In the genomic region with DNA sequence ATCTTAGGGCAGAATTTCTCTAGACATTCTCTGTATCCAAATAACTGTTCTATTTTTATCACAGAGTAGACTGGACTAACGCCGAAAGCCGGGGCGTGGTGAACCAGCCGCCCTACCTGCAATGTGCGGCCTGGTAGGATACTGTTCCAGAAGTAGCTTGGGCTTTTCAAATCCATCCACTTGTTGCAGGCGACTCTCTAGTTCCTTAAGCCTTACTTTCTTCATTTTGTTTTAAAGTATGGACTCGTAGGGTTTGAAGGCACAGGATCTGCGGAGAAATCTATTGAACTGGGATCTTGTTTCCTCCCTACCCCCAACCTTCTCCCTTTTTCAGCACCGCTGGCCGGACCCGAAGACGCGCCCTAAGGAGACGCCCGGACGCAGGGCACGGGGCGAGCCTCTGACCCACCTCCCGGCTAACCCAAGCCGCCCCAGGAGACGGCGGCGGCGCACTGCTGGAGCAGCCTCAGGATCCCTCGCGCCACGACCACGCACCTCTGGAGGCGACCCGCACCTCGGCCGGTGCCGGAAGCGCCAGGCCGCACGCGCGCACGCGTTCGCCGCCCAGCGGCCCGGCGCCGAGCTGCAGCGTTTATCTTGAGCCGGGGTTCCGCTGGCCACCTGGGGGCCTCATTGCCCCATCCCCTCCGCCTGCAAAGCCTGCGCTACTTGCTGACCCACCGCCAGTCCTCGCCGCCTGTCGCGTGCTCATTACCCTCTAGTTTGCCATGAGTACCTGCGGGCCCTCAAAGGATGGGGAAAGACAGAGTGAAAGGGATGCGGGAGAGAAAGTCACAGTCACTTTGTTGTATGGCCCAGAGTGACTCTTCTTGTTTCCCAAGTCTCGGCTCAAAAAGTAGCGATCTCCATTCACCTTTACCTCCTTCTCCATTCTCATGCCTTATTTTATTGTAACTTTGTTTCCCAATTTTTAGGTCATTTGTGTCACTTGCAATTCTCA, we compare ENCODE assay signal across 8 cellular contexts. TPM values are rescaled to one million over a fixed set of nuclear protein-coding genes. Genes with fewer than 3 reads are reported as not detected.
DNase-seq lines count a peak whose midpoint lies in the region; ATAC-seq and TF ChIP-seq lines count a peak whose summit lies in the region.

A gene (minus strand): TSS at position 533 of the 961 bp plus-strand sequence. CDS start 308 bp downstream, at position 225.

- no peaks in the 10 kb centered on the region for H3K36me3 ChIP-seq in fibroblast of lung (ENCODE audit: control insufficient read depth, insufficient read depth, low read length)

- H3K36me3 Mint-ChIP-seq in naive B cell = no peaks in the 10 kb centered on the region
- H3K36me3 Mint-ChIP-seq in stimulated activated naive B cell treated with anti-CD40 and anti-IgM and Interleukin-4, amounts not matched to agents 10 μg/mL and 1 μg/mL and 100 μg/mL, for 72 hours = peaks cover 11 to 24% of the 10 kb centered on the region in 2 donors

- peak within 1 kb of the TSS; percentile 78 for H3K4me2 ChIP-seq in fibroblast of lung (ENCODE audit: extremely low read depth, insufficient read depth, low read length)

- no peaks in the 10 kb centered on the region for H3K27me3 ChIP-seq in fibroblast of lung (ENCODE audit: control insufficient read depth, insufficient read depth, low read length)

- peak; percentile 82 for DNase-seq in DMS79 treated with DMSO at 0.1 percent for 48 hours (lab: John Stamatoyannopoulos, UW)
- peak; percentile 89 for DNase-seq in KG1 (lab: John Stamatoyannopoulos, UW)
- peak; percentile 88 for DNase-seq in RKO (ENCODE audit: low spot score)
- DNase-seq in activated T-helper 1 cell treated with anti-CD3 and anti-CD28 coated beads, Interleukin-2, amount 50 U/mL, for 16 hours (ENCODE audit: low read depth in 1 of 2, low spot score in 1 of 2) = peak; percentile 48 to 66
- DNase-seq in fibroblast of lung (ENCODE audit: low read depth in 2 of 2) = peak; percentile 70 to 78
- DNase-seq in naive B cell = peak; percentile 78
- peak; percentile 79 for DNase-seq in stimulated activated naive B cell treated with anti-CD40 and anti-IgM and Interleukin-4, amounts not matched to agents 10 μg/mL and 1 μg/mL and 100 μg/mL, for 72 hours

- H3K27ac Mint-ChIP-seq in naive B cell = peak within 1 kb of the TSS; percentile 76 to 97 (median 88)
- peak within 1 kb of the TSS; percentile 96 for H3K27ac Mint-ChIP-seq in stimulated activated naive B cell treated with anti-CD40 and anti-IgM and Interleukin-4, amounts not matched to agents 10 μg/mL and 1 μg/mL and 100 μg/mL, for 72 hours

- H3K27ac ChIP-seq in fibroblast of lung (ENCODE audit: insufficient read depth, low read length) = peak within 1 kb of the TSS; percentile 76

- H3K9me3 Mint-ChIP-seq in naive B cell = no peaks in the 10 kb centered on the region
- H3K9me3 Mint-ChIP-seq in stimulated activated naive B cell treated with anti-CD40 and anti-IgM and Interleukin-4, amounts not matched to agents 10 μg/mL and 1 μg/mL and 100 μg/mL, for 72 hours = peaks cover 0 to 2% of the 10 kb centered on the region in 2 donors

- no peaks in the 10 kb centered on the region for H3K9me3 ChIP-seq in fibroblast of lung (ENCODE audit: control insufficient read depth, insufficient read depth, low read depth, low read length)

- TF ChIP-seq CTCF in fibroblast of lung (conservative IDR thresholded peaks at IDR 0.05 in 1 of 2, IDR thresholded peaks at IDR 0.05 in 1 of 2; ENCODE audit: low read depth in 1 of 2, low read length in 2 of 2) = peak; percentile 67 to 85

- H3K4me3 Mint-ChIP-seq in naive B cell = peak within 1 kb of the TSS; percentile 87 to 97 (median 95)
- peak within 1 kb of the TSS; percentile 94 for H3K4me3 Mint-ChIP-seq in stimulated activated naive B cell treated with anti-CD40 and anti-IgM and Interleukin-4, amounts not matched to agents 10 μg/mL and 1 μg/mL and 100 μg/mL, for 72 hours

- H3K79me2 ChIP-seq in fibroblast of lung (ENCODE audit: control insufficient read depth, insufficient read depth, low read length) = peaks cover 36% of the 10 kb centered on the region

- H3K4me1 ChIP-seq in fibroblast of lung (ENCODE audit: control insufficient read depth, extremely low read depth, insufficient read depth, low read length) = no peaks in the 10 kb centered on the region

- ATAC-seq in GM21723 (IDR thresholded peaks at IDR 0.05; ENCODE audit: unreplicated experiment) = peak; percentile 63
- peak; percentile 62 to 65 for ATAC-seq in naive B cell (ENCODE audit: low read depth in 2 of 2)
- ATAC-seq in stimulated activated naive B cell treated with anti-CD40 and anti-IgM and Interleukin-4, amounts not matched to agents 10 μg/mL and 1 μg/mL and 100 μg/mL, for 72 hours (replicated peaks) = peak; percentile 67 to 71

- H3K4me1 Mint-ChIP-seq in naive B cell = peaks cover 37 to 64% (median 57%) of the 10 kb centered on the region in 3 donors
- H3K4me1 Mint-ChIP-seq in stimulated activated naive B cell treated with anti-CD40 and anti-IgM and Interleukin-4, amounts not matched to agents 10 μg/mL and 1 μg/mL and 100 μg/mL, for 72 hours = peaks cover 27 to 52% of the 10 kb centered on the region in 2 donors

- no peaks in the 10 kb centered on the region for H3K27me3 Mint-ChIP-seq in naive B cell
- H3K27me3 Mint-ChIP-seq in stimulated activated naive B cell treated with anti-CD40 and anti-IgM and Interleukin-4, amounts not matched to agents 10 μg/mL and 1 μg/mL and 100 μg/mL, for 72 hours = no peaks in the 10 kb centered on the region

- no peaks in the 10 kb centered on the region for H4K20me1 ChIP-seq in fibroblast of lung (ENCODE audit: control insufficient read depth, extremely low read depth, insufficient read depth, low read length)

- H3K9ac ChIP-seq in fibroblast of lung (ENCODE audit: insufficient read depth, low read length) = peak within 1 kb of the TSS; percentile 73

- peak within 1 kb of the TSS; percentile 96 for H2AFZ ChIP-seq in fibroblast of lung (ENCODE audit: low read length)

- peak within 1 kb of the TSS; percentile 81 to 91 (median 88) for H3K4me3 ChIP-seq in fibroblast of lung (replicated peaks in 1 of 4; ENCODE audit: control extremely low read depth in 1 of 4, insufficient read depth in 1 of 4, low read depth in 3 of 4, low read length in 4 of 4)

RNA-seq across cellular contexts. Expression of the gene that starts here (rescaled TPM):
- total RNA-seq in fibroblast of lung = 44.7 and 50.9 TPM in 2 replicates
- polyA plus RNA-seq in fibroblast of lung (52.9 and 54.5 TPM in 2 replicates), naive B cell (ENCODE audit: low read depth in 6 of 6) (100 to 1,000 TPM; 134 to 225 (median 146) TPM)
- 63.2 and 77.5 TPM in 2 replicates for polyA plus RNA-seq in fibroblast of lung (2012)
- 14.0 TPM in 1 of 2 replicates, not detected in the other for polyA minus RNA-seq in fibroblast of lung (ENCODE audit: low replicate concordance)

Comparison
In these comparisons a context has a peak if more than half of its experiments do, and no peak if none do; other contexts are left out.
1. Peak in every context shown above with its lines: DNase-seq, ATAC-seq, H3K4me3 ChIP-seq and H3K27ac ChIP-seq.